1 cellular context compared by ENCODE assay signal in the genomic region with DNA sequence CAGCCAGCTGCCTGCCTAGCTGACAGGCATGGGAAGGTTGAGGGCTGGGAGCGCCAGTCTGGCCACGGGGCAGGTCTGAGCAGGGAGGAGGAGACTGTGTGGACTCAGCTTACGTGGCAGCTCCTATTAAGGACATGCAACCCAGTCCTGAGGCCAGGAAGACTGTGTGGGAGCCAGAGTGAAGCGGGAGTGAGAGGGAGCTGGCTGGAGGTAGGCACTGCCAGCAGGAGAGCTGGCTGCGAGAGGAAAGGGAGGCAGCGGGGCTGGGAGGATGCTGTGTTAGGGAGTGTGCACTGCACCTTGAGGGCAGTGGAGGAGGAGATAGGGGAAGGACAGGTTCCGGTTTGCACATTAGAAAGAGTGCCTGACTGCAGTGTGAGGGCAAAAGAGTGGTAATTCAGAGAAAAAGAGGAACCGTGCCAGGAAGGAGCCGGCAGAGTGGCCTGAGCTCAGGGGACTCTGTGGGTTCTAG.
TF ChIP-seq lines count a peak whose summit lies in the region.

No MANE protein-coding gene starts in this region.

TF ChIP-seq in GM23338, 12 proteins besides CTCF, POLR2A, EP300 and RAD21 (continued from another document):
- no peak for TF ChIP-seq ZNF462 (CRISPR knock-in tag; IDR thresholded peaks at IDR 0.05)
- TF ChIP-seq CREB1 (CRISPR knock-in tag; IDR thresholded peaks at IDR 0.05; ENCODE audit: low read depth), result no peak
